Comparison of ENCODE assay signal across 11 cellular contexts in the genomic region with DNA sequence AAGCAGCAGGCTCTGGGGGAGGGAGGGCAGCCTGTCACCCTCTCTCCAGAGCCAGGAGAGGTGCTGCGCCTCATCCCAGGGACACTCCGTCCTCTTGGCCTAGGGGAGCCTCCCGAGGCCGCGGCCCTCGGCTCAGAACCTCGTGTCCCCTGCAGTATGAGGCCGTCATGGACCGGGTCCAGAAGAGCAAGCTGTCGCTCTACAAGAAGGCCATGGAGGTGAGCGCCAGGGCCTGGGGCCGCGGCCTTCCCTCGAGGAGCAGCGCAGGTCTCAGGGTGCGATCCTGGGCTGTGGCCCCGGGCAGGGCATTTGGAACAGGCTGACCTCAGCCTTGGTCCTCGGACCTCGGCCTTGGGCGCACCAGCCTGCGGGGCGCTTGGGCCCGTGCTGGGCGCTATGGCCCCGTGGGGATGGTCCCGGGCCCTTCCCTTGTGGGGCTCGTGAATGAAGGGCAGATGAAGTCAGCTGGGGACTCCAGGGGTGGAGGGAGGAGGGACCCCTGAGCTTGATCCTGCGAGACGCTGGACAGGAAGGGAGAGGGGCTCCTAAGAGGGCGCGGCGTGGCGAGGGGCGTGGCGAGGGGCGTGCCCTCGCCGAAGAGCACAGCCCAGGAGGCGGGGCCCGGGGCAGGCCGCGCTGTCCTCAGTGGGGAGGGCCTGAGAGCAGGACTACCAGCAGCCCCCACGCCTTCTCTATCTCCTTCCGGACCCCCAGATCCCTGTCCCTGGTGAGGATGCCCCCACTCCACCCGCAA. TPM values are rescaled to one million over a fixed set of nuclear protein-coding genes. Genes with fewer than 3 reads are reported as not detected.
DNase-seq lines count a peak whose midpoint lies in the region; ATAC-seq and TF ChIP-seq lines count a peak whose summit lies in the region.
"Had no signal": no experiment of that assay in that cellular context is flagged by ENCODE, and none has a peak within 500 bp of the region (broad histone marks: within the 10 kb centered on the region; RNA-seq: fewer than 3 reads in every experiment).

No MANE protein-coding gene starts in this region.

- no peak for TF ChIP-seq CTCF in lower lobe of right lung (IDR thresholded peaks at IDR 0.05)

- no peaks in the 10 kb centered on the region for H3K27me3 Mint-ChIP-seq in activated CD8-positive, alpha-beta memory T cell treated with anti-CD3 and anti-CD28 coated beads, Interleukin-2, amount 10 ng/mL, durations not matched to agents 7 days and 5 days
- no peaks in the 10 kb centered on the region for H3K27me3 Mint-ChIP-seq in activated T-cell treated with anti-CD3 and anti-CD28 coated beads, Interleukin-2, amount 50 U/mL, for 4 hours (ENCODE audit: low read depth)

- H3K9me3 Mint-ChIP-seq in activated CD8-positive, alpha-beta memory T cell treated with anti-CD3 and anti-CD28 coated beads, Interleukin-2, amount 10 ng/mL, durations not matched to agents 7 days and 5 days (ENCODE audit: low read depth): no peaks in the 10 kb centered on the region
- H3K9me3 Mint-ChIP-seq in activated T-cell treated with anti-CD3 and anti-CD28 coated beads, Interleukin-2, amount 50 U/mL, for 4 hours: no peaks in the 10 kb centered on the region

- intact Hi-C loops in lower lobe of right lung (cut with DNase I): no loop called here

- H3K4me1 Mint-ChIP-seq in activated CD8-positive, alpha-beta memory T cell treated with anti-CD3 and anti-CD28 coated beads, Interleukin-2, amount 10 ng/mL, durations not matched to agents 7 days and 5 days: peaks cover 44% of the 10 kb centered on the region
- peaks cover 14% of the 10 kb centered on the region for H3K4me1 Mint-ChIP-seq in activated T-cell treated with anti-CD3 and anti-CD28 coated beads, Interleukin-2, amount 50 U/mL, for 4 hours (ENCODE audit: low read depth)

- peak overlapping the region in 1 of 5 donors; percentile 57 for H3K9ac ChIP-seq in subcutaneous abdominal adipose tissue (ENCODE audit: low read length in 5 of 5)

- H3K27me3 ChIP-seq in lower lobe of right lung (ENCODE audit: low read depth) (no peaks in the 10 kb centered on the region), subcutaneous abdominal adipose tissue (ENCODE audit: control insufficient read depth in 5 of 5, insufficient read depth in 4 of 5, low read length in 5 of 5) (no peaks in the 10 kb centered on the region)

- no peaks in the 10 kb centered on the region for H3K36me3 ChIP-seq in lower lobe of right lung
- peaks cover 0 to 10% (median 0%) of the 10 kb centered on the region in 5 donors for H3K36me3 ChIP-seq in subcutaneous abdominal adipose tissue (ENCODE audit: control insufficient read depth in 5 of 5, insufficient read depth in 5 of 5, low read length in 5 of 5)

- no peaks in the 10 kb centered on the region for H3K9me3 ChIP-seq in lower lobe of right lung
- H3K9me3 ChIP-seq in subcutaneous abdominal adipose tissue (ENCODE audit: control insufficient read depth in 5 of 5, low read length in 5 of 5): no peaks in the 10 kb centered on the region

- peaks cover 40% of the 10 kb centered on the region for H3K36me3 Mint-ChIP-seq in activated CD8-positive, alpha-beta memory T cell treated with anti-CD3 and anti-CD28 coated beads, Interleukin-2, amount 10 ng/mL, durations not matched to agents 7 days and 5 days
- H3K36me3 Mint-ChIP-seq in activated T-cell treated with anti-CD3 and anti-CD28 coated beads, Interleukin-2, amount 50 U/mL, for 4 hours (ENCODE audit: insufficient read depth): peaks cover 5% of the 10 kb centered on the region

- DNase-seq in activated CD8-positive, alpha-beta memory T cell treated with anti-CD3 and anti-CD28 coated beads, Interleukin-2, amount 10 ng/mL, durations not matched to agents 7 days and 5 days: peak; percentile 38
- no peak for DNase-seq in activated CD8-positive, alpha-beta memory T cell treated with anti-CD3 and anti-CD28 coated beads for 24 hours
- DNase-seq in ecto neural progenitor cell (ENCODE audit: low spot score) (peak; percentile 68), lower lobe of right lung (peak; percentile 48), NAMALWA (ENCODE audit: low spot score) (no peak)
- DNase-seq in activated T-cell treated with anti-CD3 and anti-CD28 coated beads, Interleukin-2, amount 50 U/mL, for 4 hours: no peak
- DNase-seq: stimulated activated naive CD4-positive, alpha-beta T cell treated with Interleukin-2 at 50 U/mL for 16 hours had no signal

- H3K27ac ChIP-seq in lower lobe of right lung: no peak overlapping the region
- no peak overlapping the region for H3K27ac ChIP-seq in subcutaneous abdominal adipose tissue (ENCODE audit: low read depth, low read length)

- H3K27ac Mint-ChIP-seq in activated CD8-positive, alpha-beta memory T cell treated with anti-CD3 and anti-CD28 coated beads, Interleukin-2, amount 10 ng/mL, durations not matched to agents 7 days and 5 days: peak overlapping the region; percentile 49

- CTCF ChIA-PET in activated CD8-positive, alpha-beta memory T cell treated with anti-CD3 and anti-CD28 coated beads, Interleukin-2, amount 10 ng/mL, durations not matched to agents 7 days and 5 days (lab: Charles Lee): interaction anchor here (1.0 kb wide), 1 partner anchor 55 kb away, joined by 3 read pairs; no protein-coding TSS in a partner anchor

- ATAC-seq in activated CD8-positive, alpha-beta memory T cell treated with anti-CD3 and anti-CD28 coated beads, Interleukin-2, amount 10 ng/mL, durations not matched to agents 7 days and 5 days: no peak
- ATAC-seq in lower lobe of right lung (peak; percentile 4 to 19), HG02642 (IDR thresholded peaks at IDR 0.05; ENCODE audit: poor library complexity, unreplicated experiment) (no peak)
- ATAC-seq in activated T-cell treated with anti-CD3 and anti-CD28 coated beads, Interleukin-2, amount 50 U/mL, for 4 hours: no peak
- ATAC-seq: Panc1 had no signal

- no peak overlapping the region for H3K4me3 Mint-ChIP-seq in activated CD8-positive, alpha-beta memory T cell treated with anti-CD3 and anti-CD28 coated beads, Interleukin-2, amount 10 ng/mL, durations not matched to agents 7 days and 5 days
- H3K4me3 Mint-ChIP-seq in activated T-cell treated with anti-CD3 and anti-CD28 coated beads, Interleukin-2, amount 50 U/mL, for 4 hours: no peak overlapping the region

- H3K4me3 ChIP-seq in lower lobe of right lung (peak overlapping the region; percentile 25), subcutaneous abdominal adipose tissue (ENCODE audit: low read depth in 1 of 5, low read length in 5 of 5) (peak overlapping the region in 4 of 5 donors; percentile 17 to 53 (median 41))

- H3K4me1 ChIP-seq in lower lobe of right lung (peaks cover 6% of the 10 kb centered on the region), subcutaneous abdominal adipose tissue (ENCODE audit: control insufficient read depth in 5 of 5, insufficient read depth in 5 of 5, low read length in 5 of 5) (peaks cover 0 to 19% (median 12%) of the 10 kb centered on the region in 5 donors)

RNA-seq across cellular contexts. Expression of gene PSTPIP1, which starts 32.9 kb away (rescaled TPM):
- 100 to 1,000 TPM; 157 to 255 TPM for total RNA-seq in activated CD8-positive, alpha-beta memory T cell treated with anti-CD3 and anti-CD28 coated beads, Interleukin-2, amount 10 ng/mL, durations not matched to agents 7 days and 5 days
- 18.4 TPM for total RNA-seq in lower lobe of right lung
- 100 to 1,000 TPM in 1 of 3 donors, 10 to 100 TPM in 2; 85.4 to 130 (median 92.1) TPM for total RNA-seq in activated T-cell treated with anti-CD3 and anti-CD28 coated beads, Interleukin-2, amount 50 U/mL, for 4 hours
- total RNA-seq: LHCN-M2 had no signal

RNA-seq across cellular contexts. Expression of gene TSPAN3, which starts 43.0 kb away (rescaled TPM):
- 10 to 100 TPM; 20.9 to 29.4 TPM for total RNA-seq in activated CD8-positive, alpha-beta memory T cell treated with anti-CD3 and anti-CD28 coated beads, Interleukin-2, amount 10 ng/mL, durations not matched to agents 7 days and 5 days
- total RNA-seq in lower lobe of right lung: 292 TPM
- 10 to 100 TPM; 38.6 to 53.1 (median 42.8) TPM for total RNA-seq in activated T-cell treated with anti-CD3 and anti-CD28 coated beads, Interleukin-2, amount 50 U/mL, for 4 hours

Comparison
In these comparisons a context has a peak if more than half of its experiments do, and no peak if none do; other contexts are left out.
1. DNase-seq: peak in activated CD8-positive, alpha-beta memory T cell treated with anti-CD3 and anti-CD28 coated beads, Interleukin-2, amount 10 ng/mL, durations not matched to agents 7 days and 5 days (single experiment), ecto neural progenitor cell (single experiment) and lower lobe of right lung (single experiment); none in activated CD8-positive, alpha-beta memory T cell treated with anti-CD3 and anti-CD28 coated beads for 24 hours (single experiment), activated T-cell treated with anti-CD3 and anti-CD28 coated beads, Interleukin-2, amount 50 U/mL, for 4 hours (single experiment) and NAMALWA (single experiment).
2. ATAC-seq: peak in lower lobe of right lung (2 of 2); none in activated CD8-positive, alpha-beta memory T cell treated with anti-CD3 and anti-CD28 coated beads, Interleukin-2, amount 10 ng/mL, durations not matched to agents 7 days and 5 days (single experiment), activated T-cell treated with anti-CD3 and anti-CD28 coated beads, Interleukin-2, amount 50 U/mL, for 4 hours (0 of 2) and HG02642 (single experiment).